Comparison of ENCODE assay signal across 8 cellular contexts in the genomic region with DNA sequence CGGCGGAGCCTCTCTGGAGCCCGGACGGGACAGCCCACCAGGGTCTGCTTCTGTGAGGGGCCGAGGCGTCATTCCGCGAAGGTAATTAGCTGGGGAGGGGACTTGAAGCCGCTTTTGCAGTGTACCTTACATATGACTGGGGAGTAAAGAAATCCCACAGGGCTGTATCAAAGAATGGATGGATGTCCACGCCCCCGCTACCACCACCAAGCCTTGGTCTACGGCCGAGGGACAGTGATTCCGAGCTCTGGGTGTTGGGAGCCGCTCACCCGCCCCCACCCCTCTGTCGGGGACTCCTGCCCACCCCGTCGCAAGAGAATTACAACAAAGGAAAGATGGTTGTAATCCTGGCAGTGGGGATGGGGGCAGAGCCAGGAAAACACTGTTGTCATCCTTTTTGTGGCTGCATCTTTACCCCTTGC. TPM values are rescaled to one million over a fixed set of nuclear protein-coding genes. Genes with fewer than 3 reads are reported as not detected.
DNase-seq lines count a peak whose midpoint lies in the region; TF ChIP-seq lines count a peak whose summit lies in the region.

No MANE protein-coding gene starts in this region.

- CTCF ChIA-PET in HEK293 (lab: Yijun Ruan, JAX), result interaction anchor here (0.9 to 1.6 kb wide), 2 partner anchors 19 to 114 kb away, joined by 3 to 4 read pairs; no protein-coding TSS in a partner anchor

- DNase-seq in NCI-H2171 treated with DMSO at 0.1 percent for 48 hours (lab: John Stamatoyannopoulos, UW), result peak; percentile 38
- no peak for DNase-seq in NCI-H2171 (lab: John Stamatoyannopoulos, UW)
- DNase-seq in NCI-H2227 (lab: John Stamatoyannopoulos, UW; ENCODE audit: unreplicated experiment), result peak; percentile 58
- DNase-seq in cardiac fibroblast (ENCODE audit: low read depth in 2 of 2), result peak; percentile 30 to 34
- no peak for DNase-seq in activated CD4-positive, CD25-positive, alpha-beta regulatory T cell treated with anti-CD3 and anti-CD28 coated beads, Interleukin-2, amount 50 U/mL, for 72 hours

- H3K4me3 ChIP-seq in HEK293 (ENCODE audit: low read depth, low read length) (peak overlapping the region; percentile 61), cardiac fibroblast (replicated peaks in 1 of 2; ENCODE audit: low read depth in 2 of 2, low read length in 2 of 2) (peak overlapping the region; percentile 69 to 76)

- H3K27me3 ChIP-seq in layer of hippocampus (ENCODE audit: control insufficient read depth, insufficient read depth, low read length), result no peaks in the 10 kb centered on the region

- H3K9me3 ChIP-seq in HEK293 (ENCODE audit: control insufficient read depth, insufficient read depth, low read depth, low read length), result no peaks in the 10 kb centered on the region

- TF ChIP-seq CTCF in HEK293 (tag by site-specific recombination; IDR thresholded peaks at IDR 0.05) (no peak), cardiac fibroblast (IDR thresholded peaks at IDR 0.05; ENCODE audit: low read depth, low read length) (no peak)

- no peaks in the 10 kb centered on the region for H3K36me3 ChIP-seq in HEK293 (ENCODE audit: control insufficient read depth in 2 of 2, insufficient read depth in 1 of 2, low read length in 2 of 2)

- H3K27ac ChIP-seq in HEK293 (ENCODE audit: extremely low read depth, low read depth, low read length) (peak overlapping the region; percentile 83), layer of hippocampus (ENCODE audit: low read depth, low read length) (peak overlapping the region; percentile 83), temporal lobe (ENCODE audit: low read depth, low read length) (peak overlapping the region; percentile 63)

- H3K4me1 ChIP-seq in HEK293 (ENCODE audit: control insufficient read depth, insufficient read depth, low read length), result peaks cover 5% of the 10 kb centered on the region

- POLR2A ChIA-PET in HEK293 (lab: Yijun Ruan, JAX), result interaction anchor here (0.7 to 2.6 kb wide), 15 partner anchors 9 to 1387 kb away, joined by 3 to 53 read pairs (median 4); a partner anchor contains a TSS

TF ChIP-seq in HEK293, 187 proteins besides CTCF, POLR2A, EP300 and RAD21 (continues in another document):
- TF ChIP-seq ZNF354C (tag by site-specific recombination; IDR thresholded peaks at IDR 0.05; ENCODE audit: borderline replicate concordance, low read depth) (no peak), ZNF24 (tag by site-specific recombination; IDR thresholded peaks at IDR 0.05) (no peak), ZNF416 (tag by site-specific recombination; IDR thresholded peaks at IDR 0.05) (no peak), ZNF530 (tag by site-specific recombination; IDR thresholded peaks at IDR 0.05; ENCODE audit: low read depth) (no peak), ZNF837 (tag by site-specific recombination; IDR thresholded peaks at IDR 0.05) (no peak), SALL2 (tag by site-specific recombination; IDR thresholded peaks at IDR 0.05; ENCODE audit: borderline replicate concordance) (no peak), ZXDB (tag by site-specific recombination; IDR thresholded peaks at IDR 0.05) (no peak), ZNF624 (tag by site-specific recombination; IDR thresholded peaks at IDR 0.05) (no peak), ZNF169 (tag by site-specific recombination; IDR thresholded peaks at IDR 0.05) (no peak), SP3 (tag by site-specific recombination; IDR thresholded peaks at IDR 0.05) (peak; percentile 9; the same call in 1 of the 2 replicates), ZNF585B (tag by site-specific recombination; IDR thresholded peaks at IDR 0.05) (no peak), OVOL3 (tag by site-specific recombination; IDR thresholded peaks at IDR 0.05) (no peak), SP2 (tag by site-specific recombination; IDR thresholded peaks at IDR 0.05) (peak; percentile 34; the same call in 1 of the 2 replicates), ZSCAN30 (tag by site-specific recombination; IDR thresholded peaks at IDR 0.05) (no peak), EGR2 (tag by site-specific recombination; IDR thresholded peaks at IDR 0.05; ENCODE audit: low read depth) (0 out of 2 replicates have a peak, but pooled peaks have one; percentile 20)
- TF ChIP-seq, protein P1, sequence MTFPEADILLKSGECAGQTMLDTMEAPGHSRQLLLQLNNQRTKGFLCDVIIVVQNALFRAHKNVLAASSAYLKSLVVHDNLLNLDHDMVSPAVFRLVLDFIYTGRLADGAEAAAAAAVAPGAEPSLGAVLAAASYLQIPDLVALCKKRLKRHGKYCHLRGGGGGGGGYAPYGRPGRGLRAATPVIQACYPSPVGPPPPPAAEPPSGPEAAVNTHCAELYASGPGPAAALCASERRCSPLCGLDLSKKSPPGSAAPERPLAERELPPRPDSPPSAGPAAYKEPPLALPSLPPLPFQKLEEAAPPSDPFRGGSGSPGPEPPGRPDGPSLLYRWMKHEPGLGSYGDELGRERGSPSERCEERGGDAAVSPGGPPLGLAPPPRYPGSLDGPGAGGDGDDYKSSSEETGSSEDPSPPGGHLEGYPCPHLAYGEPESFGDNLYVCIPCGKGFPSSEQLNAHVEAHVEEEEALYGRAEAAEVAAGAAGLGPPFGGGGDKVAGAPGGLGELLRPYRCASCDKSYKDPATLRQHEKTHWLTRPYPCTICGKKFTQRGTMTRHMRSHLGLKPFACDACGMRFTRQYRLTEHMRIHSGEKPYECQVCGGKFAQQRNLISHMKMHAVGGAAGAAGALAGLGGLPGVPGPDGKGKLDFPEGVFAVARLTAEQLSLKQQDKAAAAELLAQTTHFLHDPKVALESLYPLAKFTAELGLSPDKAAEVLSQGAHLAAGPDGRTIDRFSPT (tag by site-specific recombination; IDR thresholded peaks at IDR 0.05), result no peak
- TF ChIP-seq, protein P2, sequence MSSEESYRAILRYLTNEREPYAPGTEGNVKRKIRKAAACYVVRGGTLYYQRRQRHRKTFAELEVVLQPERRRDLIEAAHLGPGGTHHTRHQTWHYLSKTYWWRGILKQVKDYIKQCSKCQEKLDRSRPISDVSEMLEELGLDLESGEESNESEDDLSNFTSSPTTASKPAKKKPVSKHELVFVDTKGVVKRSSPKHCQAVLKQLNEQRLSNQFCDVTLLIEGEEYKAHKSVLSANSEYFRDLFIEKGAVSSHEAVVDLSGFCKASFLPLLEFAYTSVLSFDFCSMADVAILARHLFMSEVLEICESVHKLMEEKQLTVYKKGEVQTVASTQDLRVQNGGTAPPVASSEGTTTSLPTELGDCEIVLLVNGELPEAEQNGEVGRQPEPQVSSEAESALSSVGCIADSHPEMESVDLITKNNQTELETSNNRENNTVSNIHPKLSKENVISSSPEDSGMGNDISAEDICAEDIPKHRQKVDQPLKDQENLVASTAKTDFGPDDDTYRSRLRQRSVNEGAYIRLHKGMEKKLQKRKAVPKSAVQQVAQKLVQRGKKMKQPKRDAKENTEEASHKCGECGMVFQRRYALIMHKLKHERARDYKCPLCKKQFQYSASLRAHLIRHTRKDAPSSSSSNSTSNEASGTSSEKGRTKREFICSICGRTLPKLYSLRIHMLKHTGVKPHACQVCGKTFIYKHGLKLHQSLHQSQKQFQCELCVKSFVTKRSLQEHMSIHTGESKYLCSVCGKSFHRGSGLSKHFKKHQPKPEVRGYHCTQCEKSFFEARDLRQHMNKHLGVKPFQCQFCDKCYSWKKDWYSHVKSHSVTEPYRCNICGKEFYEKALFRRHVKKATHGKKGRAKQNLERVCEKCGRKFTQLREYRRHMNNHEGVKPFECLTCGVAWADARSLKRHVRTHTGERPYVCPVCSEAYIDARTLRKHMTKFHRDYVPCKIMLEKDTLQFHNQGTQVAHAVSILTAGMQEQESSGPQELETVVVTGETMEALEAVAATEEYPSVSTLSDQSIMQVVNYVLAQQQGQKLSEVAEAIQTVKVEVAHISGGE (tag by site-specific recombination; conservative IDR thresholded peaks at IDR 0.05; ENCODE audit: low read depth), result no peak
- TF ChIP-seq, protein P3, sequence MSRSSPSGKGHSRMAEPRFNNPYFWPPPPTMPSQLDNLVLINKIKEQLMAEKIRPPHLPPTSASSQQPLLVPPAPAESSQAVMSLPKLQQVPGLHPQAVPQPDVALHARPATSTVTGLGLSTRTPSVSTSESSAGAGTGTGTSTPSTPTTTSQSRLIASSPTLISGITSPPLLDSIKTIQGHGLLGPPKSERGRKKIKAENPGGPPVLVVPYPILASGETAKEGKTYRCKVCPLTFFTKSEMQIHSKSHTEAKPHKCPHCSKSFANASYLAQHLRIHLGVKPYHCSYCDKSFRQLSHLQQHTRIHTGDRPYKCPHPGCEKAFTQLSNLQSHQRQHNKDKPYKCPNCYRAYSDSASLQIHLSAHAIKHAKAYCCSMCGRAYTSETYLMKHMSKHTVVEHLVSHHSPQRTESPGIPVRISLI (tag by site-specific recombination; IDR thresholded peaks at IDR 0.05), result no peak
- TF ChIP-seq, protein P4, sequence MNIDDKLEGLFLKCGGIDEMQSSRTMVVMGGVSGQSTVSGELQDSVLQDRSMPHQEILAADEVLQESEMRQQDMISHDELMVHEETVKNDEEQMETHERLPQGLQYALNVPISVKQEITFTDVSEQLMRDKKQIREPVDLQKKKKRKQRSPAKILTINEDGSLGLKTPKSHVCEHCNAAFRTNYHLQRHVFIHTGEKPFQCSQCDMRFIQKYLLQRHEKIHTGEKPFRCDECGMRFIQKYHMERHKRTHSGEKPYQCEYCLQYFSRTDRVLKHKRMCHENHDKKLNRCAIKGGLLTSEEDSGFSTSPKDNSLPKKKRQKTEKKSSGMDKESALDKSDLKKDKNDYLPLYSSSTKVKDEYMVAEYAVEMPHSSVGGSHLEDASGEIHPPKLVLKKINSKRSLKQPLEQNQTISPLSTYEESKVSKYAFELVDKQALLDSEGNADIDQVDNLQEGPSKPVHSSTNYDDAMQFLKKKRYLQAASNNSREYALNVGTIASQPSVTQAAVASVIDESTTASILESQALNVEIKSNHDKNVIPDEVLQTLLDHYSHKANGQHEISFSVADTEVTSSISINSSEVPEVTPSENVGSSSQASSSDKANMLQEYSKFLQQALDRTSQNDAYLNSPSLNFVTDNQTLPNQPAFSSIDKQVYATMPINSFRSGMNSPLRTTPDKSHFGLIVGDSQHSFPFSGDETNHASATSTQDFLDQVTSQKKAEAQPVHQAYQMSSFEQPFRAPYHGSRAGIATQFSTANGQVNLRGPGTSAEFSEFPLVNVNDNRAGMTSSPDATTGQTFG (tag by site-specific recombination; IDR thresholded peaks at IDR 0.05; ENCODE audit: borderline replicate concordance), result no peak

RNA-seq across cellular contexts. Expression of a gene that starts 0.8 kb away (rescaled TPM):
- total RNA-seq in temporal lobe, result 91.2 TPM

Comparison
In these comparisons a context has a peak if more than half of its experiments do, and no peak if none do; other contexts are left out.
1. DNase-seq: peak in NCI-H2171 treated with DMSO at 0.1 percent for 48 hours (single experiment), NCI-H2227 (single experiment) and cardiac fibroblast (2 of 2); none in NCI-H2171 (single experiment) and activated CD4-positive, CD25-positive, alpha-beta regulatory T cell treated with anti-CD3 and anti-CD28 coated beads, Interleukin-2, amount 50 U/mL, for 72 hours (single experiment).
2. Peak in every context shown above with its lines, with median percentiles within 50 percentile points of each other: H3K27ac ChIP-seq.